Comparison of ENCODE assay signal across 10 cellular contexts in genomic region chr2:27069961-27070618, GRCh38. TPM values are rescaled to one million over a fixed set of nuclear protein-coding genes. Genes with fewer than 3 reads are reported as not detected.
DNase-seq lines count a peak whose midpoint lies in the region; ATAC-seq and TF ChIP-seq lines count a peak whose summit lies in the region.
"Had no signal": no experiment of that assay in that cellular context is flagged by ENCODE, and none has a peak within 500 bp of the region (broad histone marks: within the 10 kb centered on the region; RNA-seq: fewer than 3 reads in every experiment).

No MANE protein-coding gene starts in this region.

- intact Hi-C loops in sigmoid colon (cut with DNase I): no loop called here
- intact Hi-C loops in sciatic nerve (cut with DNase I): no loop called here

- peak overlapping the region; percentile 89 to 96 (median 96) for H3K4me3 Mint-ChIP-seq in T-cell

- CTCF ChIA-PET in T-cell (lab: Charles Lee): interaction anchor here in 1 of 2 donors (0.7 kb wide), 1 partner anchor 19 kb away, joined by 3 read pairs; no protein-coding TSS in a partner anchor

- H3K27me3 Mint-ChIP-seq in T-cell: no peaks in the 10 kb centered on the region

- WGBS in sigmoid colon, 2 donors: 86 to 89% methylated on average over 8 of the region's 8 CpGs

- ATAC-seq in T-cell (replicated peaks in 1 of 4): no peak
- ATAC-seq in sciatic nerve: no peak
- ATAC-seq in HG02759 (IDR thresholded peaks at IDR 0.05; ENCODE audit: unreplicated experiment): no peak
- no peak for ATAC-seq in GM18867 (IDR thresholded peaks at IDR 0.05; ENCODE audit: unreplicated experiment)
- ATAC-seq in HG03025 (IDR thresholded peaks at IDR 0.05; ENCODE audit: low FRiP score, unreplicated experiment): no peak

- peak overlapping the region in 3 of 4 donors; percentile 94 to 98 (median 97) for H3K27ac ChIP-seq in sigmoid colon

- no peaks in the 10 kb centered on the region for H3K9me3 Mint-ChIP-seq in T-cell

- DNase-seq in T-cell: no peak
- DNase-seq in fibroblast of the aortic adventitia (ENCODE audit: low read depth): no peak
- peak; percentile 50 for DNase-seq in sigmoid colon
- no peak for DNase-seq in sciatic nerve (ENCODE audit: low spot score)
- DNase-seq: midbrain, NCI-H1105 treated with DMSO at 0.1 percent for 48 hours had no signal

- TF ChIP-seq POLR2A in sigmoid colon (IDR thresholded peaks at IDR 0.05): no peak

- H3K4me1 ChIP-seq in sigmoid colon: peaks cover 0 to 60% (median 57%) of the 10 kb centered on the region in 4 donors

- no peaks in the 10 kb centered on the region for H3K27me3 ChIP-seq in sigmoid colon

- TF ChIP-seq EP300 in sigmoid colon (IDR thresholded peaks at IDR 0.05): no peak

- H3K4me3 ChIP-seq in GM12875 (ENCODE audit: low read depth, low read length) (peak overlapping the region; percentile 97), fibroblast of the aortic adventitia (ENCODE audit: low read depth, low read length) (peak overlapping the region; percentile 98), sigmoid colon (peak overlapping the region in 3 of 4 donors; percentile 70 to 91 (median 77))

- H3K27ac Mint-ChIP-seq in T-cell: peak overlapping the region; percentile 80 to 96

- H3K4me1 Mint-ChIP-seq in T-cell: peaks cover 67 to 76% (median 73%) of the 10 kb centered on the region in 3 donors

- peaks cover 21% of the 10 kb centered on the region for H3K36me3 Mint-ChIP-seq in T-cell

- H3K9me3 ChIP-seq in sigmoid colon: no peaks in the 10 kb centered on the region

- POLR2A ChIA-PET in T-cell (lab: Charles Lee): interaction anchor here in 1 of 2 donors (0.9 kb wide), 1 partner anchor 15 kb away, joined by 3 read pairs; no protein-coding TSS in a partner anchor

- peaks cover 0 to 32% (median 5%) of the 10 kb centered on the region in 4 donors for H3K36me3 ChIP-seq in sigmoid colon

- no peak for TF ChIP-seq CTCF in GM12875 (IDR thresholded peaks at IDR 0.05; ENCODE audit: borderline replicate concordance, insufficient read depth, low read depth, low read length)
- TF ChIP-seq CTCF in fibroblast of the aortic adventitia (IDR thresholded peaks at IDR 0.05; ENCODE audit: insufficient read depth, low read length): no peak
- TF ChIP-seq CTCF in sigmoid colon (IDR thresholded peaks at IDR 0.05): no peak

RNA-seq across cellular contexts. Expression of gene OST4, which starts 1.4 kb away (rescaled TPM):
- total RNA-seq in T-cell (100 to 1,000 TPM; 217 to 292 (median 236) TPM), fibroblast of the aortic adventitia (ENCODE audit: low replicate concordance) (36.5 and 300 TPM in 2 replicates), sigmoid colon (100 to 1,000 TPM; 244 to 428 (median 382) TPM), sciatic nerve (198 TPM)
- polyA plus RNA-seq in sigmoid colon: 100 to 1,000 TPM; 366 to 688 (median 635) TPM

RNA-seq across cellular contexts. Expression of gene EMILIN1, which starts 8.3 kb away (rescaled TPM):
- total RNA-seq in T-cell (1 to 10 TPM in 1 of 5 donors, under 1 TPM in 4; 0.28 to 1.1 (median 0.85) TPM), fibroblast of the aortic adventitia (ENCODE audit: low replicate concordance) (81.3 and 153 TPM in 2 replicates), sigmoid colon (100 to 1,000 TPM; 156 to 350 (median 279) TPM), sciatic nerve (46.8 TPM)
- polyA plus RNA-seq in sigmoid colon: 10 to 100 TPM in 1 of 3 donors, 1 to 10 TPM in 2; 4.8 to 50.9 (median 5.3) TPM

RNA-seq across cellular contexts. Expression of gene KHK, which starts 16.5 kb away (rescaled TPM):
- total RNA-seq in T-cell (1 to 10 TPM; 3.7 to 9.1 (median 6.7) TPM), fibroblast of the aortic adventitia (ENCODE audit: low replicate concordance) (1.7 and 2.3 TPM in 2 replicates), sigmoid colon (1 to 10 TPM; 1.6 to 5.3 (median 3.8) TPM), sciatic nerve (7.1 TPM)
- 10 to 100 TPM in 1 of 3 donors, 1 to 10 TPM in 2; 2.4 to 12.7 (median 6.7) TPM for polyA plus RNA-seq in sigmoid colon

RNA-seq across cellular contexts. Expression of gene AGBL5, which starts 18.6 kb away (rescaled TPM):
- total RNA-seq in T-cell (10 to 100 TPM in 3 of 5 donors, 1 to 10 TPM in 2; 9.5 to 13.3 (median 11.2) TPM), fibroblast of the aortic adventitia (ENCODE audit: low replicate concordance) (17.5 and 25.3 TPM in 2 replicates), sigmoid colon (10 to 100 TPM; 16.8 to 23.3 (median 18.1) TPM), sciatic nerve (16.3 TPM)
- 10 to 100 TPM; 12.4 to 16.2 (median 13.4) TPM for polyA plus RNA-seq in sigmoid colon

RNA-seq across cellular contexts. Expression of gene TMEM214, which starts 37.3 kb away (rescaled TPM):
- total RNA-seq in T-cell: 10 to 100 TPM; 37.6 to 84.5 (median 71.6) TPM
- 10.3 and 71.6 TPM in 2 replicates for total RNA-seq in fibroblast of the aortic adventitia (ENCODE audit: low replicate concordance)
- 10 to 100 TPM; 26.4 to 39.4 (median 35.0) TPM for total RNA-seq in sigmoid colon
- polyA plus RNA-seq in sigmoid colon: 10 to 100 TPM; 16.0 to 65.7 (median 16.2) TPM
- total RNA-seq in sciatic nerve: 74.0 TPM

Comparison
In these comparisons a context has a peak if more than half of its experiments do, and no peak if none do; other contexts are left out.
1. RNA of gene EMILIN1, which starts 8.3 kb away (total RNA-seq): 156 to 350 TPM in sigmoid colon, 81.3 to 153 TPM in fibroblast of the aortic adventitia and 46.8 TPM in sciatic nerve (single experiment); 0.28 to 1.1 TPM in T-cell; every median in the first group is over 10 times any median in the second.
2. Peak in every context shown above with its lines, with median percentiles within 50 percentile points of each other: H3K4me3 ChIP-seq.